ENCODE assay signal across 2 cellular contexts in the genomic region with DNA sequence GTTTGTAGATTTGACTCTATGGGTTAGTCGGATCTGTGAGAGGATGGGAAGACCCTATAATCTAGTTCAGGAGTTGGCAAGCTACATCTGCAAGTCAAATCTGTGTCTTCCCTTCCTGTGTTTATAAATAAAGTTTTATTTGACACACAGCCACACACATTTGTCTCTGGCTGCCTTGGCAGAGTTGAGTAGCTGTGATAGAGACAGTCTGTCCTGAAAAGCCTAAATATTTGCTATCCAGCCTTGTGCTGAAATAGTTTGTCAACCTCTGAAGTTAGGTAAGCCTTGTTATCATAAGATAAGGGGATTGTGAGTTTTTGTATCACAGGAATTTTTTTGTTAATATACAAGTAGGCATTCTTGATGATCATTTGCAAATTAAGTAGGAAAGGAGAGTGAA.
TF ChIP-seq lines count a peak whose summit lies in the region.

No MANE protein-coding gene starts in this region.

TF ChIP-seq in GM23338, 12 proteins besides CTCF, POLR2A, EP300 and RAD21 (continued from another document):
- TF ChIP-seq, protein P1, sequence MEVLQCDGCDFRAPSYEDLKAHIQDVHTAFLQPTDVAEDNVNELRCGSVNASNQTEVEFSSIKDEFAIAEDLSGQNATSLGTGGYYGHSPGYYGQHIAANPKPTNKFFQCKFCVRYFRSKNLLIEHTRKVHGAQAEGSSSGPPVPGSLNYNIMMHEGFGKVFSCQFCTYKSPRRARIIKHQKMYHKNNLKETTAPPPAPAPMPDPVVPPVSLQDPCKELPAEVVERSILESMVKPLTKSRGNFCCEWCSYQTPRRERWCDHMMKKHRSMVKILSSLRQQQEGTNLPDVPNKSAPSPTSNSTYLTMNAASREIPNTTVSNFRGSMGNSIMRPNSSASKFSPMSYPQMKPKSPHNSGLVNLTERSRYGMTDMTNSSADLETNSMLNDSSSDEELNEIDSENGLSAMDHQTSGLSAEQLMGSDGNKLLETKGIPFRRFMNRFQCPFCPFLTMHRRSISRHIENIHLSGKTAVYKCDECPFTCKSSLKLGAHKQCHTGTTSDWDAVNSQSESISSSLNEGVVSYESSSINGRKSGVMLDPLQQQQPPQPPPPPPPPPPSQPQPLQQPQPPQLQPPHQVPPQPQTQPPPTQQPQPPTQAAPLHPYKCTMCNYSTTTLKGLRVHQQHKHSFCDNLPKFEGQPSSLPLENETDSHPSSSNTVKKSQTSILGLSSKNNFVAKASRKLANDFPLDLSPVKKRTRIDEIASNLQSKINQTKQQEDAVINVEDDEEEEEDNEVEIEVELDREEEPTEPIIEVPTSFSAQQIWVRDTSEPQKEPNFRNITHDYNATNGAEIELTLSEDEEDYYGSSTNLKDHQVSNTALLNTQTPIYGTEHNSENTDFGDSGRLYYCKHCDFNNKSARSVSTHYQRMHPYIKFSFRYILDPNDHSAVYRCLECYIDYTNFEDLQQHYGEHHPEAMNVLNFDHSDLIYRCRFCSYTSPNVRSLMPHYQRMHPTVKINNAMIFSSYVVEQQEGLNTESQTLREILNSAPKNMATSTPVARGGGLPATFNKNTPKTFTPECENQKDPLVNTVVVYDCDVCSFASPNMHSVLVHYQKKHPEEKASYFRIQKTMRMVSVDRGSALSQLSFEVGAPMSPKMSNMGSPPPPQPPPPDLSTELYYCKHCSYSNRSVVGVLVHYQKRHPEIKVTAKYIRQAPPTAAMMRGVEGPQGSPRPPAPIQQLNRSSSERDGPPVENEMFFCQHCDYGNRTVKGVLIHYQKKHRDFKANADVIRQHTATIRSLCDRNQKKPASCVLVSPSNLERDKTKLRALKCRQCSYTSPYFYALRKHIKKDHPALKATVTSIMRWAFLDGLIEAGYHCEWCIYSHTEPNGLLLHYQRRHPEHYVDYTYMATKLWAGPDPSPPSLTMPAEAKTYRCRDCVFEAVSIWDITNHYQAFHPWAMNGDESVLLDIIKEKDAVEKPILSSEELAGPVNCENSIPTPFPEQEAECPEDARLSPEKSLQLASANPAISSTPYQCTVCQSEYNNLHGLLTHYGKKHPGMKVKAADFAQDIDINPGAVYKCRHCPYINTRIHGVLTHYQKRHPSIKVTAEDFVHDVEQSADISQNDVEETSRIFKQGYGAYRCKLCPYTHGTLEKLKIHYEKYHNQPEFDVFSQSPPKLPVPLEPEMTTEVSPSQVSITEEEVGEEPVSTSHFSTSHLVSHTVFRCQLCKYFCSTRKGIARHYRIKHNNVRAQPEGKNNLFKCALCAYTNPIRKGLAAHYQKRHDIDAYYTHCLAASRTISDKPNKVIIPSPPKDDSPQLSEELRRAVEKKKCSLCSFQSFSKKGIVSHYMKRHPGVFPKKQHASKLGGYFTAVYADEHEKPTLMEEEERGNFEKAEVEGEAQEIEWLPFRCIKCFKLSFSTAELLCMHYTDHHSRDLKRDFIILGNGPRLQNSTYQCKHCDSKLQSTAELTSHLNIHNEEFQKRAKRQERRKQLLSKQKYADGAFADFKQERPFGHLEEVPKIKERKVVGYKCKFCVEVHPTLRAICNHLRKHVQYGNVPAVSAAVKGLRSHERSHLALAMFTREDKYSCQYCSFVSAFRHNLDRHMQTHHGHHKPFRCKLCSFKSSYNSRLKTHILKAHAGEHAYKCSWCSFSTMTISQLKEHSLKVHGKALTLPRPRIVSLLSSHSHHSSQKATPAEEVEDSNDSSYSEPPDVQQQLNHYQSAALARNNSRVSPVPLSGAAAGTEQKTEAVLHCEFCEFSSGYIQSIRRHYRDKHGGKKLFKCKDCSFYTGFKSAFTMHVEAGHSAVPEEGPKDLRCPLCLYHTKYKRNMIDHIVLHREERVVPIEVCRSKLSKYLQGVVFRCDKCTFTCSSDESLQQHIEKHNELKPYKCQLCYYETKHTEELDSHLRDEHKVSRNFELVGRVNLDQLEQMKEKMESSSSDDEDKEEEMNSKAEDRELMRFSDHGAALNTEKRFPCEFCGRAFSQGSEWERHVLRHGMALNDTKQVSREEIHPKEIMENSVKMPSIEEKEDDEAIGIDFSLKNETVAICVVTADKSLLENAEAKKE (CRISPR knock-in tag; IDR thresholded peaks at IDR 0.05) = no peak
- TF ChIP-seq STAT1 (IDR thresholded peaks at IDR 0.05; ENCODE audit: unreplicated experiment) (no peak), EZH2 (IDR thresholded peaks at IDR 0.05; ENCODE audit: low read depth, unreplicated experiment) (no peak), ZNF114 (CRISPR knock-in tag; IDR thresholded peaks at IDR 0.05) (no peak), JUNB (IDR thresholded peaks at IDR 0.05; ENCODE audit: unreplicated experiment) (no peak), ZNF331 (CRISPR knock-in tag; IDR thresholded peaks at IDR 0.05; ENCODE audit: low read depth) (no peak)
- TF ChIP-seq, protein P2, sequence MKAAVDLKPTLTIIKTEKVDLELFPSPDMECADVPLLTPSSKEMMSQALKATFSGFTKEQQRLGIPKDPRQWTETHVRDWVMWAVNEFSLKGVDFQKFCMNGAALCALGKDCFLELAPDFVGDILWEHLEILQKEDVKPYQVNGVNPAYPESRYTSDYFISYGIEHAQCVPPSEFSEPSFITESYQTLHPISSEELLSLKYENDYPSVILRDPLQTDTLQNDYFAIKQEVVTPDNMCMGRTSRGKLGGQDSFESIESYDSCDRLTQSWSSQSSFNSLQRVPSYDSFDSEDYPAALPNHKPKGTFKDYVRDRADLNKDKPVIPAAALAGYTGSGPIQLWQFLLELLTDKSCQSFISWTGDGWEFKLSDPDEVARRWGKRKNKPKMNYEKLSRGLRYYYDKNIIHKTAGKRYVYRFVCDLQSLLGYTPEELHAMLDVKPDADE (IDR thresholded peaks at IDR 0.05) = no peak

TF ChIP-seq in liver, 16 proteins besides CTCF, POLR2A, EP300 and RAD21 (continued from another document):
- TF ChIP-seq GABPA (IDR thresholded peaks at IDR 0.05 in 1 of 2, conservative IDR thresholded peaks at IDR 0.05 in 1 of 2) = peak in 1 of 2 donors; percentile 22
- TF ChIP-seq, protein P3, sequence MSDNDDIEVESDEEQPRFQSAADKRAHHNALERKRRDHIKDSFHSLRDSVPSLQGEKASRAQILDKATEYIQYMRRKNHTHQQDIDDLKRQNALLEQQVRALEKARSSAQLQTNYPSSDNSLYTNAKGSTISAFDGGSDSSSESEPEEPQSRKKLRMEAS (IDR thresholded peaks at IDR 0.05) = peak; percentile 46
- TF ChIP-seq HNF4G (IDR thresholded peaks at IDR 0.05) = peak; percentile 44
- peak; percentile 24 for TF ChIP-seq NR2F2 (IDR thresholded peaks at IDR 0.05)
- TF ChIP-seq, protein P4, sequence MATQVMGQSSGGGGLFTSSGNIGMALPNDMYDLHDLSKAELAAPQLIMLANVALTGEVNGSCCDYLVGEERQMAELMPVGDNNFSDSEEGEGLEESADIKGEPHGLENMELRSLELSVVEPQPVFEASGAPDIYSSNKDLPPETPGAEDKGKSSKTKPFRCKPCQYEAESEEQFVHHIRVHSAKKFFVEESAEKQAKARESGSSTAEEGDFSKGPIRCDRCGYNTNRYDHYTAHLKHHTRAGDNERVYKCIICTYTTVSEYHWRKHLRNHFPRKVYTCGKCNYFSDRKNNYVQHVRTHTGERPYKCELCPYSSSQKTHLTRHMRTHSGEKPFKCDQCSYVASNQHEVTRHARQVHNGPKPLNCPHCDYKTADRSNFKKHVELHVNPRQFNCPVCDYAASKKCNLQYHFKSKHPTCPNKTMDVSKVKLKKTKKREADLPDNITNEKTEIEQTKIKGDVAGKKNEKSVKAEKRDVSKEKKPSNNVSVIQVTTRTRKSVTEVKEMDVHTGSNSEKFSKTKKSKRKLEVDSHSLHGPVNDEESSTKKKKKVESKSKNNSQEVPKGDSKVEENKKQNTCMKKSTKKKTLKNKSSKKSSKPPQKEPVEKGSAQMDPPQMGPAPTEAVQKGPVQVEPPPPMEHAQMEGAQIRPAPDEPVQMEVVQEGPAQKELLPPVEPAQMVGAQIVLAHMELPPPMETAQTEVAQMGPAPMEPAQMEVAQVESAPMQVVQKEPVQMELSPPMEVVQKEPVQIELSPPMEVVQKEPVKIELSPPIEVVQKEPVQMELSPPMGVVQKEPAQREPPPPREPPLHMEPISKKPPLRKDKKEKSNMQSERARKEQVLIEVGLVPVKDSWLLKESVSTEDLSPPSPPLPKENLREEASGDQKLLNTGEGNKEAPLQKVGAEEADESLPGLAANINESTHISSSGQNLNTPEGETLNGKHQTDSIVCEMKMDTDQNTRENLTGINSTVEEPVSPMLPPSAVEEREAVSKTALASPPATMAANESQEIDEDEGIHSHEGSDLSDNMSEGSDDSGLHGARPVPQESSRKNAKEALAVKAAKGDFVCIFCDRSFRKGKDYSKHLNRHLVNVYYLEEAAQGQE (IDR thresholded peaks at IDR 0.05) = peak; percentile 94
- TF ChIP-seq JUND (IDR thresholded peaks at IDR 0.05) = peak; percentile 54 to 73
TF ChIP-seq in liver: peak in this region for 12.
